ENCODE assay signal across 23 cellular contexts in the genomic region with DNA sequence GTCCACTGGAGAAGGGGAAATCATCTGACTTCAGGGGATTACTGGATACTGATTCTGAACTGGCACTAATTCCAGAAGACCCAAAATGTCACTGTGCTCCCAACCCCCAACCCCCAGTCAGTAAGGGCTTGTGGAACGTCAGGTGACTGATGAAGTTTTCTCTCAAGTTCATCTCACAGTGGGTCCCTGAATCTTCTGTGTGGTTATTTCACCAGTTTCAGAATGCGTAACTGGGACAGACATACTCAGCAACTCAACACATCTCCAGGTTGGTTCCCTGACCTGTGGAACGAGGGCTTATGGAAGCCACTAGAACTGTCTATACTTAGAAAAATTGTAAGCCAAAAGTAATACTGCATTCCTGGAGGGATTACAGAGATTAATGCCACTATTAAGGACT.
"Had no signal": no experiment of that assay in that cellular context is flagged by ENCODE, and none has a peak within 500 bp of the region (broad histone marks: within the 10 kb centered on the region; RNA-seq: fewer than 3 reads in every experiment).

No MANE protein-coding gene starts in this region.

- H3K4me3 Mint-ChIP-seq: activated naive CD8-positive, alpha-beta T cell treated with anti-CD3 and anti-CD28 coated beads for 36 hours; central memory CD8-positive, alpha-beta T cell; mesothelial cell of epicardium; naive thymus-derived CD8-positive, alpha-beta T cell; neural progenitor cell; T-helper 2 cell treated with Interferon-gamma antibody and Interleukin-4, amounts not matched to agents 5 μg/mL and 100 μg/mL, for 36 hours had no signal

- H3K36me3 Mint-ChIP-seq: neural progenitor cell had no signal

- H3K4me1 Mint-ChIP-seq: mesothelial cell of epicardium, neural progenitor cell had no signal

- H3K9me3 Mint-ChIP-seq: activated naive CD8-positive, alpha-beta T cell treated with anti-CD3 and anti-CD28 coated beads for 36 hours; central memory CD8-positive, alpha-beta T cell; naive thymus-derived CD8-positive, alpha-beta T cell; T-helper 2 cell treated with Interferon-gamma antibody and Interleukin-4, amounts not matched to agents 5 μg/mL and 100 μg/mL, for 36 hours had no signal

- H3K27ac Mint-ChIP-seq: activated naive CD8-positive, alpha-beta T cell treated with anti-CD3 and anti-CD28 coated beads for 36 hours; mesothelial cell of epicardium; naive thymus-derived CD8-positive, alpha-beta T cell; neural progenitor cell; T-helper 2 cell treated with Interferon-gamma antibody and Interleukin-4, amounts not matched to agents 5 μg/mL and 100 μg/mL, for 36 hours had no signal

- H3K27me3 Mint-ChIP-seq: activated naive CD8-positive, alpha-beta T cell treated with anti-CD3 and anti-CD28 coated beads for 36 hours; central memory CD8-positive, alpha-beta T cell; naive thymus-derived CD8-positive, alpha-beta T cell had no signal

- ATAC-seq: gastroesophageal sphincter; naive thymus-derived CD8-positive, alpha-beta T cell had no signal

- DNase-seq: activated CD4-positive, CD25-positive, alpha-beta regulatory T cell treated with anti-CD3 and anti-CD28 coated beads, Interleukin-2, amount 50 U/mL, for 72 hours; activated naive CD4-positive, alpha-beta T cell treated with Interleukin-2 at 50 U/mL for 16 hours; activated naive CD8-positive, alpha-beta T cell treated with anti-CD3 and anti-CD28 coated beads for 36 hours; activated T-cell treated with anti-CD3 and anti-CD28 coated beads, Interleukin-2, amount 50 U/mL, for 1 hour; colonic mucosa; dorsolateral prefrontal cortex; esophagus squamous epithelium; head of caudate nucleus; hypothalamus; left ventricle myocardium inferior; naive thymus-derived CD8-positive, alpha-beta T cell; posterior cingulate gyrus; sigmoid colon; stimulated activated CD4-positive, alpha-beta T cell treated with anti-CD3 and anti-CD28 coated beads, Interleukin-2, amount 100 ng/mL, for 48 hours; stimulated activated naive CD4-positive, alpha-beta T cell treated with Interleukin-2 at 50 U/mL for 16 hours; substantia nigra; tibial artery; WERI-Rb-1 had no signal
